Comparison of ENCODE assay signal across 1 cellular context in the genomic region with DNA sequence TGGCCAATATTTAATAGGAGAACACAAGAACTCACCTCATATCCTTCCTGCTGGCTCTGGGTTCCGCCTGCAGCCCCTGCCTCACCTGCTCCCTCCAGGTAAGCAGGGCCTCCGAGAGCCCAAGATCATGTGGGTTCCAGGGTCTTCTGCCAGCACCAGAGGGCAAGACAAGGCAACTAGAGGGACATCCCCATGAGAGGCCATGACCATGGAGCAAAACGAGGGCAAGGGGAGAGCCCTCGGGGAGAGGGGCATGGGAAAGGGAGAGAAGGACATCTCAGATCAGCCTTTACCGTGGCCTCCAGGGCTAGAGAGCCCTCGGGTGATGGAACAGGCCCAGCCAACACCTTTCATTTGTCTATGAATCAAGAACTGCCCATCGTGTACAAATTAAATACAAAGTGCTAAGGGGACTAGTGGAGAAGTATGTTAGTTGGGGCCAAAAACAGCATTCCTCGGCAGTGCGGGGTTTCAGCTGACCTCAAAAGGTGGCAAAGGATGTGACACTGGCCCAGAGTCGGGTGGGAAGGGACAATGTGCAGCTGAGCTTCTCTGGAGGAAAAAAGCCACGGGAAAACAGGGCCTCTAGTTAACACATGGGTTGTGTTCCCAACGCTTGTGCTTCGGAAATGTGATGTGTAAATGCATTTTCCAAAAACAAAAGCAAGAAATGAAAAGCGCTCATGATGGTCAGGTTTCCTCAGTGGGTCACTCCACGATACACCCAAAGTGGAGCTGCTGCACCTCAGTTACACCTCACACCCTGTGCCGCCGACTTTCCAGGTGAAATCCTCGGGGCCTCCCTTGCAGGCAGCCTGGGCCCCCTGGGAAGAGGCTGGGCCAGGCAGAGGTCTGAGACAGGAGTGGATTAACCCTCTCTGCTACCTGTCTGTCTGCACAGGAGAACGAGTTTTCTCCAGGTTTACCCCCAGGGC.
TF ChIP-seq lines count a peak whose summit lies in the region.

No MANE protein-coding gene starts in this region.

TF ChIP-seq in GM23338, 12 proteins besides CTCF, POLR2A, EP300 and RAD21 (continued from another document):
- TF ChIP-seq, protein P1, sequence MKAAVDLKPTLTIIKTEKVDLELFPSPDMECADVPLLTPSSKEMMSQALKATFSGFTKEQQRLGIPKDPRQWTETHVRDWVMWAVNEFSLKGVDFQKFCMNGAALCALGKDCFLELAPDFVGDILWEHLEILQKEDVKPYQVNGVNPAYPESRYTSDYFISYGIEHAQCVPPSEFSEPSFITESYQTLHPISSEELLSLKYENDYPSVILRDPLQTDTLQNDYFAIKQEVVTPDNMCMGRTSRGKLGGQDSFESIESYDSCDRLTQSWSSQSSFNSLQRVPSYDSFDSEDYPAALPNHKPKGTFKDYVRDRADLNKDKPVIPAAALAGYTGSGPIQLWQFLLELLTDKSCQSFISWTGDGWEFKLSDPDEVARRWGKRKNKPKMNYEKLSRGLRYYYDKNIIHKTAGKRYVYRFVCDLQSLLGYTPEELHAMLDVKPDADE (IDR thresholded peaks at IDR 0.05) = no peak
- TF ChIP-seq REST (IDR thresholded peaks at IDR 0.05; ENCODE audit: unreplicated experiment) (no peak), EZH2 (IDR thresholded peaks at IDR 0.05; ENCODE audit: low read depth, unreplicated experiment) (no peak), ZNF331 (CRISPR knock-in tag; IDR thresholded peaks at IDR 0.05; ENCODE audit: low read depth) (no peak), ZNF114 (CRISPR knock-in tag; IDR thresholded peaks at IDR 0.05) (no peak)
TF ChIP-seq in GM23338: peak in this region for 0.
